17 cellular contexts compared by ENCODE assay signal in genomic region chr2:238440331-238440730, GRCh38. TPM values are rescaled to one million over a fixed set of nuclear protein-coding genes. Genes with fewer than 3 reads are reported as not detected.
DNase-seq lines count a peak whose midpoint lies in the region; ATAC-seq and TF ChIP-seq lines count a peak whose summit lies in the region.
"Had no signal": no experiment of that assay in that cellular context is flagged by ENCODE, and none has a peak within 500 bp of the region (broad histone marks: within the 10 kb centered on the region; RNA-seq: fewer than 3 reads in every experiment).

No MANE protein-coding gene starts in this region.

- peaks cover 68% of the 10 kb centered on the region for H3K36me3 Mint-ChIP-seq in activated CD4-positive, alpha-beta T cell treated with anti-CD3 and anti-CD28 coated beads for 36 hours (ENCODE audit: low read depth)
- H3K36me3 Mint-ChIP-seq in dendritic cell treated with granulocyte-macrophage colony-stimulating factor and Interleukin-4, amounts not matched to agents 40 ng/mL and 50 ng/mL, for 4 days (ENCODE audit: low read depth) = peaks cover 78% of the 10 kb centered on the region

- intact Hi-C loops in activated CD4-positive, alpha-beta T cell treated with anti-CD3 and anti-CD28 coated beads for 36 hours (cut with DNase I, micrococcal nuclease) = no loop called here
- intact Hi-C loops in dendritic cell treated with granulocyte-macrophage colony-stimulating factor and Interleukin-4, amounts not matched to agents 40 ng/mL and 50 ng/mL, for 4 days (cut with micrococcal nuclease) = no loop called here
- intact Hi-C loops in posterior vena cava (cut with DNase I) = loop anchor here in 1 of 2 donors (10.0 kb wide), 1 partner anchor 74 kb away; no protein-coding TSS in a partner anchor

- CTCF ChIA-PET in activated CD4-positive, alpha-beta T cell treated with anti-CD3 and anti-CD28 coated beads for 36 hours (lab: Charles Lee) = interaction anchor here (0.9 to 1.1 kb wide), 2 partner anchors 12 to 72 kb away, joined by 3 read pairs; no protein-coding TSS in a partner anchor
- CTCF ChIA-PET in RWPE1 (lab: Yijun Ruan, JAX) = no interaction called here

- peak overlapping the region; percentile 80 for H3K27ac Mint-ChIP-seq in activated CD4-positive, alpha-beta T cell treated with anti-CD3 and anti-CD28 coated beads for 36 hours
- peak overlapping the region; percentile 59 for H3K27ac Mint-ChIP-seq in dendritic cell treated with granulocyte-macrophage colony-stimulating factor and Interleukin-4, amounts not matched to agents 40 ng/mL and 50 ng/mL, for 4 days

- no peak for ATAC-seq in activated CD4-positive, alpha-beta T cell treated with anti-CD3 and anti-CD28 coated beads for 36 hours
- no peak for ATAC-seq in HG02970 (IDR thresholded peaks at IDR 0.05; ENCODE audit: low FRiP score, unreplicated experiment)

- no peaks in the 10 kb centered on the region for H3K9me3 Mint-ChIP-seq in activated CD4-positive, alpha-beta T cell treated with anti-CD3 and anti-CD28 coated beads for 36 hours (ENCODE audit: low read depth)
- no peaks in the 10 kb centered on the region for H3K9me3 Mint-ChIP-seq in dendritic cell treated with granulocyte-macrophage colony-stimulating factor and Interleukin-4, amounts not matched to agents 40 ng/mL and 50 ng/mL, for 4 days

- peak overlapping the region; percentile 55 for H3K4me3 Mint-ChIP-seq in activated CD4-positive, alpha-beta T cell treated with anti-CD3 and anti-CD28 coated beads for 36 hours
- H3K4me3 Mint-ChIP-seq in dendritic cell treated with granulocyte-macrophage colony-stimulating factor and Interleukin-4, amounts not matched to agents 40 ng/mL and 50 ng/mL, for 4 days = no peak overlapping the region

- TF ChIP-seq CTCF in RWPE1 (conservative IDR thresholded peaks at IDR 0.05; ENCODE audit: low read depth) = no peak

- POLR2A ChIA-PET in activated CD4-positive, alpha-beta T cell treated with anti-CD3 and anti-CD28 coated beads for 36 hours (lab: Charles Lee) = interaction anchor here (0.7 to 0.9 kb wide), 2 partner anchors 13 to 83 kb away, joined by 3 read pairs; no protein-coding TSS in a partner anchor
- POLR2A ChIA-PET in RWPE1 (lab: Yijun Ruan, JAX; ENCODE audit: low non-redundant PET) = no interaction called here

- H3K4me1 Mint-ChIP-seq in activated CD4-positive, alpha-beta T cell treated with anti-CD3 and anti-CD28 coated beads for 36 hours = peaks cover 45% of the 10 kb centered on the region
- H3K4me1 Mint-ChIP-seq in dendritic cell treated with granulocyte-macrophage colony-stimulating factor and Interleukin-4, amounts not matched to agents 40 ng/mL and 50 ng/mL, for 4 days (ENCODE audit: low read depth) = peaks cover 30% of the 10 kb centered on the region

- H3K27me3 Mint-ChIP-seq in activated CD4-positive, alpha-beta T cell treated with anti-CD3 and anti-CD28 coated beads for 36 hours = no peaks in the 10 kb centered on the region
- H3K27me3 Mint-ChIP-seq in dendritic cell treated with granulocyte-macrophage colony-stimulating factor and Interleukin-4, amounts not matched to agents 40 ng/mL and 50 ng/mL, for 4 days = no peaks in the 10 kb centered on the region

- DNase-seq in activated CD4-positive, alpha-beta T cell treated with anti-CD3 and anti-CD28 coated beads for 36 hours = no peak
- no peak for DNase-seq in activated CD4-positive, alpha-beta T cell treated with anti-CD3 and anti-CD28 coated beads, Interleukin-2, amount 50 U/mL, for 1 hour
- DNase-seq in RWPE1 (ENCODE audit: low spot score) (no peak), posterior vena cava (ENCODE audit: low spot score) (peak; percentile 49), NCI-H1930 (lab: John Stamatoyannopoulos, UW) (no peak)
- no peak for DNase-seq in stimulated activated CD4-positive, alpha-beta T cell treated with anti-CD3 and anti-CD28 coated beads, Interleukin-4, amount 100 ng/mL, for 4 hours
- DNase-seq: 8988T; activated CD4-positive, alpha-beta T cell treated with anti-CD3 and anti-CD28 coated beads for 4 hours; activated naive CD4-positive, alpha-beta T cell treated with anti-CD3 and anti-CD28 coated beads, Interleukin-2, amount 50 U/mL, for 16 hours; cortex of kidney; kidney glomerular epithelial cell; MV-4-11; NCI-H2171 treated with DMSO at 0.1 percent for 48 hours; NK-92 treated with Interleukin-12 subunit alpha and Interleukin-12 subunit beta, amount 100 ng/mL, for 24 hours; substantia nigra had no signal

- peak overlapping the region; percentile 95 for H3K27ac ChIP-seq in RWPE1

RNA-seq across cellular contexts. Expression of gene ASB1, which starts 13.6 kb away (rescaled TPM):
- 10 to 100 TPM; 31.7 to 33.4 TPM for total RNA-seq in activated CD4-positive, alpha-beta T cell treated with anti-CD3 and anti-CD28 coated beads for 36 hours
- total RNA-seq in posterior vena cava = 10 to 100 TPM; 36.3 to 39.7 TPM
